In genomic region chr19:11565657-11566117, GRCh38 we compare ENCODE assay signal across 1 cellular context.
TF ChIP-seq lines count a peak whose summit lies in the region.

No MANE protein-coding gene starts in this region.

TF ChIP-seq in HEK293, 187 proteins besides CTCF, POLR2A, EP300 and RAD21:
- TF ChIP-seq ZNF362 (tag by site-specific recombination; IDR thresholded peaks at IDR 0.05): peak; percentile 2; the same call in 1 of the 2 replicates
